Comparison of ENCODE assay signal across 2 cellular contexts in the genomic region with DNA sequence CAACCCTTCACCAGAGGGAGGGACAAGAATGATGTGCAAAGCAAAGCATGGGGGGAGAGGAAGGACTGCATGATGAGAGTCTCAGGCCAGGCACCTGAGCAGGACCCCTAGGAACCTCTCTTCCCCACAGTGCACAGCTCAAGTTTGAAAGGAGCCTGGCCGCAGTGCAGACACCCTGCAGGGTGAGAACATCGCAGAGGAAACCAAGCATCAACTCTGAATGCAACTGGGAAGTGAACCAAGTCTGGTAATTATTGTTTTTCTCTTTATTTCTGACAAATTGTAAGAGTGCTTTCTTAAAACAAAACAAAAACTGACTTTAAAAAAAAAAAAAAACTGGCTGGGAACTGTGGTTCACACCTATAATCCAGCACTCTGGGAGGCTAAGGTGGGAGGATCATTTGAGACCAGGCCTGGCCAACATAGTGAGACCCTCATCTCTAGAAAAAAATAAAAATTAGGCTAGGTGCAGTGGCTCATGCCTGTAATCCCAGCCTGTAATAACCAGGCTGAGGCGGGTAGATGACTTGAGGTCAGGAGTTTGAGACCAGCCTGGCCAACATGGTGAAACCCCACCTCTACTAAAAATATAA.
TF ChIP-seq lines count a peak whose summit lies in the region.

No MANE protein-coding gene starts in this region.

TF ChIP-seq in K562, 482 proteins besides CTCF, POLR2A, EP300 and RAD21:
- TF ChIP-seq FOSL1 (tag; conservative IDR thresholded peaks at IDR 0.05) (no peak), ZNF146 (CRISPR knock-in tag; IDR thresholded peaks at IDR 0.05; ENCODE audit: unreplicated experiment) (no peak), CHCHD3 (CRISPR knock-in tag; IDR thresholded peaks at IDR 0.05) (no peak), ZNF121 (CRISPR knock-in tag; conservative IDR thresholded peaks at IDR 0.05) (peak; percentile 18; the same call in 1 of the 2 replicates)

TF ChIP-seq in WTC11, 78 proteins besides CTCF, POLR2A, EP300 and RAD21:
- no peak for TF ChIP-seq GRHL2 (CRISPR knock-in tag; IDR thresholded peaks at IDR 0.05; ENCODE audit: insufficient replicate concordance, severe bottlenecking)
